In genomic region chr20:8389381-8390368, GRCh38 we compare ENCODE assay signal across 8 cellular contexts.
DNase-seq lines count a peak whose midpoint lies in the region; ATAC-seq, FAIRE-seq and TF ChIP-seq lines count a peak whose summit lies in the region.

No MANE protein-coding gene starts in this region.

- no peak for FAIRE-seq in K562 (lab: Jason Lieb, UNC)

- no TSS peak for BruUV-seq in K562 (replicated peaks; lab: Mats Ljungman, UMichigan)

- no peak overlapping the region for H3K4me3 ChIP-seq in K562
- H3K4me3 ChIP-seq in tibial artery: no peak overlapping the region

- no peaks in the 10 kb centered on the region for H3K79me2 ChIP-seq in K562 (ENCODE audit: control insufficient read depth, insufficient read depth, low read length)

- H3K27me3 ChIP-seq in K562 (ENCODE audit: control insufficient read depth in 2 of 2, insufficient read depth in 2 of 2, low read length in 2 of 2): no peaks in the 10 kb centered on the region
- H3K27me3 ChIP-seq in tibial artery: no peaks in the 10 kb centered on the region

- H3K4me1 ChIP-seq in K562 (replicated peaks in 1 of 2; ENCODE audit: control insufficient read depth in 2 of 2, insufficient read depth in 2 of 2, low read length in 2 of 2) (no peaks in the 10 kb centered on the region), tibial artery (peaks cover 0 to 17% (median 6%) of the 10 kb centered on the region in 4 donors)

- TF ChIP-seq POLR2A in K562 (conservative IDR thresholded peaks at IDR 0.05): no peak

- ATAC-seq in K562 (no peak), HG02884 (IDR thresholded peaks at IDR 0.05; ENCODE audit: unreplicated experiment) (no peak)

- no peak for TF ChIP-seq EP300 in K562 (IDR thresholded peaks at IDR 0.05; ENCODE audit: low read length)

- TF ChIP-seq CTCF in K562 (IDR thresholded peaks at IDR 0.05 in 2 of 3, conservative IDR thresholded peaks at IDR 0.05 in 1 of 3; ENCODE audit: insufficient read depth in 2 of 3, low read depth in 1 of 3, low read length in 3 of 3) (peak in 2 of 3 experiments; percentile 24 to 38; a peak in 2 of 6 replicates), tibial artery (IDR thresholded peaks at IDR 0.05) (peak; percentile 47 to 53)

- in situ Hi-C loops in K562 (cut with MboI): loop anchor here (25.0 kb wide), 1 partner anchor 352 kb away; no protein-coding TSS in a partner anchor

- no peak overlapping the region for H3K9ac ChIP-seq in K562 (ENCODE audit: insufficient read depth in 1 of 2, low read depth in 2 of 2, low read length in 2 of 2)

- H2AFZ ChIP-seq in K562 (ENCODE audit: low read depth, low read length): no peak overlapping the region

- no peaks in the 10 kb centered on the region for H3K36me3 ChIP-seq in K562 (ENCODE audit: control insufficient read depth, insufficient read depth, low read length)
- no peaks in the 10 kb centered on the region for H3K36me3 ChIP-seq in tibial artery

- no peaks in the 10 kb centered on the region for H4K20me1 ChIP-seq in K562 (replicated peaks; ENCODE audit: control insufficient read depth, insufficient read depth, low read length)

- peak; percentile 5 for DNase-seq in NCI-H2107 treated with DMSO at 0.1 percent for 48 hours (lab: John Stamatoyannopoulos, UW; ENCODE audit: unreplicated experiment)
- DNase-seq in NCI-H2107 (lab: John Stamatoyannopoulos, UW): no peak
- DNase-seq in NCI-H2196 treated with DMSO at 0.1 percent for 48 hours (lab: John Stamatoyannopoulos, UW; ENCODE audit: unreplicated experiment): peak; percentile 3
- peak; percentile 2 to 27 (median 4) for DNase-seq in K562 (ENCODE audit: extremely low read depth in 1 of 4, low spot score in 3 of 4)
- peak; percentile 86 for DNase-seq in inferior parietal cortex (ENCODE audit: extremely low spot score)
- no peak for DNase-seq in tibial artery
- no peak for DNase-seq in stimulated activated CD4-positive, alpha-beta T cell treated with anti-CD3 and anti-CD28 coated beads, Interleukin-4, amount 100 ng/mL, for 24 hours

- peak; percentile 16 to 40; a peak in 3 of 4 replicates for TF ChIP-seq RAD21 in K562 (CRISPR knock-in tag; conservative IDR thresholded peaks at IDR 0.05 in 1 of 2, IDR thresholded peaks at IDR 0.05 in 1 of 2)

- intact Hi-C loops in K562 (cut with micrococcal nuclease) (loop anchor here (5.0 to 10.0 kb wide), 3 partner anchors 255 to 452 kb away; partner anchors contain the start of gene PLCB1), tibial artery (cut with DNase I; ENCODE audit: low total_unique reads) (loop anchor here (2.0 kb wide), 1 partner anchor 257 kb away; the partner anchor contains the start of gene PLCB1)

- CTCF ChIA-PET in K562 (lab: Yijun Ruan, JAX; ENCODE audit: low intra/inter-chr PET ratio): interaction anchor here (0.6 to 1.4 kb wide), 2 partner anchors 259 to 346 kb away, joined by 3 to 4 read pairs; no protein-coding TSS in a partner anchor

- POLR2A ChIA-PET in K562 (lab: Yijun Ruan, JAX): no interaction called here

- H3K9me3 ChIP-seq in K562 (replicated peaks; ENCODE audit: control insufficient read depth, insufficient read depth, low read depth, low read length) (no peaks in the 10 kb centered on the region), tibial artery (no peaks in the 10 kb centered on the region)

- 1% methylated on average over 10 of the region's 12 CpGs for WGBS in K562 (ENCODE audit: insufficient coverage, low coverage, missing lambda C conversion rate)

- H3K27ac ChIP-seq in K562 (ENCODE audit: extremely low read depth, low read depth, low read length) (no peak overlapping the region), tibial artery (peak overlapping the region; percentile 23)

- H3K4me2 ChIP-seq in K562 (ENCODE audit: insufficient read depth, low read length): no peak overlapping the region

- H3K9me1 ChIP-seq in K562 (ENCODE audit: control insufficient read depth, insufficient read depth, low read length): no peaks in the 10 kb centered on the region

TF ChIP-seq in K562, 482 proteins besides CTCF, POLR2A, EP300 and RAD21 (continues in another document):
- TF ChIP-seq ZNF354B (CRISPR knock-in tag; IDR thresholded peaks at IDR 0.05): no peak
- TF ChIP-seq ZNF695 (CRISPR knock-in tag; IDR thresholded peaks at IDR 0.05): no peak
- no peak for TF ChIP-seq IFI16 (CRISPR knock-in tag; IDR thresholded peaks at IDR 0.05)
- no peak for TF ChIP-seq RFX1 (IDR thresholded peaks at IDR 0.05)
- TF ChIP-seq, protein P1, sequence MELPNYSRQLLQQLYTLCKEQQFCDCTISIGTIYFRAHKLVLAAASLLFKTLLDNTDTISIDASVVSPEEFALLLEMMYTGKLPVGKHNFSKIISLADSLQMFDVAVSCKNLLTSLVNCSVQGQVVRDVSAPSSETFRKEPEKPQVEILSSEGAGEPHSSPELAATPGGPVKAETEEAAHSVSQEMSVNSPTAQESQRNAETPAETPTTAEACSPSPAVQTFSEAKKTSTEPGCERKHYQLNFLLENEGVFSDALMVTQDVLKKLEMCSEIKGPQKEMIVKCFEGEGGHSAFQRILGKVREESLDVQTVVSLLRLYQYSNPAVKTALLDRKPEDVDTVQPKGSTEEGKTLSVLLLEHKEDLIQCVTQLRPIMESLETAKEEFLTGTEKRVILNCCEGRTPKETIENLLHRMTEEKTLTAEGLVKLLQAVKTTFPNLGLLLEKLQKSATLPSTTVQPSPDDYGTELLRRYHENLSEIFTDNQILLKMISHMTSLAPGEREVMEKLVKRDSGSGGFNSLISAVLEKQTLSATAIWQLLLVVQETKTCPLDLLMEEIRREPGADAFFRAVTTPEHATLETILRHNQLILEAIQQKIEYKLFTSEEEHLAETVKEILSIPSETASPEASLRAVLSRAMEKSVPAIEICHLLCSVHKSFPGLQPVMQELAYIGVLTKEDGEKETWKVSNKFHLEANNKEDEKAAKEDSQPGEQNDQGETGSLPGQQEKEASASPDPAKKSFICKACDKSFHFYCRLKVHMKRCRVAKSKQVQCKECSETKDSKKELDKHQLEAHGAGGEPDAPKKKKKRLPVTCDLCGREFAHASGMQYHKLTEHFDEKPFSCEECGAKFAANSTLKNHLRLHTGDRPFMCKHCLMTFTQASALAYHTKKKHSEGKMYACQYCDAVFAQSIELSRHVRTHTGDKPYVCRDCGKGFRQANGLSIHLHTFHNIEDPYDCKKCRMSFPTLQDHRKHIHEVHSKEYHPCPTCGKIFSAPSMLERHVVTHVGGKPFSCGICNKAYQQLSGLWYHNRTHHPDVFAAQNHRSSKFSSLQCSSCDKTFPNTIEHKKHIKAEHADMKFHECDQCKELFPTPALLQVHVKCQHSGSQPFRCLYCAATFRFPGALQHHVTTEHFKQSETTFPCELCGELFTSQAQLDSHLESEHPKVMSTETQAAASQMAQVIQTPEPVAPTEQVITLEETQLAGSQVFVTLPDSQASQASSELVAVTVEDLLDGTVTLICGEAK (IDR thresholded peaks at IDR 0.05): no peak
- TF ChIP-seq, protein P1 (CRISPR knock-in tag; IDR thresholded peaks at IDR 0.05): no peak
- no peak for TF ChIP-seq FOXP1 (CRISPR knock-in tag; IDR thresholded peaks at IDR 0.05)
- no peak for TF ChIP-seq GTF2E2 (tag; IDR thresholded peaks at IDR 0.05)
- TF ChIP-seq NR1H2 (CRISPR knock-in tag; IDR thresholded peaks at IDR 0.05): no peak
- TF ChIP-seq, protein P2, sequence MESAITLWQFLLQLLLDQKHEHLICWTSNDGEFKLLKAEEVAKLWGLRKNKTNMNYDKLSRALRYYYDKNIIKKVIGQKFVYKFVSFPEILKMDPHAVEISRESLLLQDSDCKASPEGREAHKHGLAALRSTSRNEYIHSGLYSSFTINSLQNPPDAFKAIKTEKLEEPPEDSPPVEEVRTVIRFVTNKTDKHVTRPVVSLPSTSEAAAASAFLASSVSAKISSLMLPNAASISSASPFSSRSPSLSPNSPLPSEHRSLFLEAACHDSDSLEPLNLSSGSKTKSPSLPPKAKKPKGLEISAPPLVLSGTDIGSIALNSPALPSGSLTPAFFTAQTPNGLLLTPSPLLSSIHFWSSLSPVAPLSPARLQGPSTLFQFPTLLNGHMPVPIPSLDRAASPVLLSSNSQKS (CRISPR knock-in tag; IDR thresholded peaks at IDR 0.05): no peak
- TF ChIP-seq RB1 (IDR thresholded peaks at IDR 0.05; ENCODE audit: low read depth): no peak
- TF ChIP-seq, protein P3, sequence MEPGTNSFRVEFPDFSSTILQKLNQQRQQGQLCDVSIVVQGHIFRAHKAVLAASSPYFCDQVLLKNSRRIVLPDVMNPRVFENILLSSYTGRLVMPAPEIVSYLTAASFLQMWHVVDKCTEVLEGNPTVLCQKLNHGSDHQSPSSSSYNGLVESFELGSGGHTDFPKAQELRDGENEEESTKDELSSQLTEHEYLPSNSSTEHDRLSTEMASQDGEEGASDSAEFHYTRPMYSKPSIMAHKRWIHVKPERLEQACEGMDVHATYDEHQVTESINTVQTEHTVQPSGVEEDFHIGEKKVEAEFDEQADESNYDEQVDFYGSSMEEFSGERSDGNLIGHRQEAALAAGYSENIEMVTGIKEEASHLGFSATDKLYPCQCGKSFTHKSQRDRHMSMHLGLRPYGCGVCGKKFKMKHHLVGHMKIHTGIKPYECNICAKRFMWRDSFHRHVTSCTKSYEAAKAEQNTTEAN (CRISPR knock-in tag; IDR thresholded peaks at IDR 0.05): no peak
- no peak for TF ChIP-seq ZNF717 (CRISPR knock-in tag; IDR thresholded peaks at IDR 0.05)

Comparison
In these comparisons a context has a peak if more than half of its experiments do, and no peak if none do; other contexts are left out.
1. DNase-seq: peak in NCI-H2107 treated with DMSO at 0.1 percent for 48 hours (single experiment), NCI-H2196 treated with DMSO at 0.1 percent for 48 hours (single experiment), K562 (4 of 4) and inferior parietal cortex (single experiment); none in NCI-H2107 (single experiment), tibial artery (0 of 2) and stimulated activated CD4-positive, alpha-beta T cell treated with anti-CD3 and anti-CD28 coated beads, Interleukin-4, amount 100 ng/mL, for 24 hours (single experiment).